ENCODE assay signal across 9 cellular contexts in genomic region chr10:109863775-109864174, GRCh38.
"Had no signal": no experiment of that assay in that cellular context is flagged by ENCODE, and none has a peak within 500 bp of the region (broad histone marks: within the 10 kb centered on the region; RNA-seq: fewer than 3 reads in every experiment).

No MANE protein-coding gene starts in this region.

- H3K27ac ChIP-seq: KMS-11 had no signal

- FAIRE-seq: H1, H54, HTR-8/SVneo had no signal

- DNase-seq: H9, HCEC 1CT, Karpas-422, KBM-7 had no signal

- ATAC-seq: GM23338 had no signal

- H3K9ac ChIP-seq: KMS-11 had no signal

- H3K4me2 ChIP-seq: GM23338, KMS-11 had no signal

- H2AFZ ChIP-seq: GM23338 had no signal

- H3K4me3 ChIP-seq: GM23338 had no signal
